24 cellular contexts compared by ENCODE assay signal in the genomic region with DNA sequence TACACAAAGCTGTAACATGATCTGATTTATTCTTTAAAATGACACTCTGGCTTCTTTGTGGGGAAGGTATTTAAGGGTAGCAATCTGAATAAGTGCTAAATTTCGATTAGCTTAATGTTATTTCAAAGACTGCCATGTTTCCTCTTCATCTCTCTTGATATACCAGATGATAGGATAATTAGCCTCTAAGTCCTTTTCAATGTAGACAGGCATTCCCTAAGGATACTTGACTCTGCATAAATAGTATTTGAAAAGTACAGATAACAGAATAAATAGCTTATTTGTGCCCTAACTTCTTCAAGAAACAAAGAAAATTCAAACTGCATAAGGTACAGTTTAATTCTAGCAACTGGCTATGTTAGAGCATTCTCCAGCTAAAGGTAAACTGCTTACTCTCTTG. TPM values are rescaled to one million over a fixed set of nuclear protein-coding genes. Genes with fewer than 3 reads are reported as not detected.
A peak's percentile ranks its signal among the peaks of the same experiment; 100 is the strongest.
DNase-seq lines count a peak whose midpoint lies in the region; ATAC-seq, FAIRE-seq and TF ChIP-seq lines count a peak whose summit lies in the region.
"Had no signal": no experiment of that assay in that cellular context is flagged by ENCODE, and none has a peak within 500 bp of the region (broad histone marks: within the 10 kb centered on the region; RNA-seq: fewer than 3 reads in every experiment).

No MANE protein-coding gene starts in this region.

- intact Hi-C loops in left ventricle myocardium inferior (cut with micrococcal nuclease) (no loop called here), Panc1 (cut with micrococcal nuclease; ENCODE audit: unreplicated experiment) (no loop called here), esophagus muscularis mucosa (cut with DNase I) (no loop called here), pancreas (cut with DNase I) (no loop called here)

- H3K4me1 ChIP-seq in left ventricle myocardium inferior (peaks cover 72% of the 10 kb centered on the region), right atrium auricular region (peaks cover 0 to 21% of the 10 kb centered on the region in 2 donors), Panc1 (ENCODE audit: control insufficient read depth, insufficient read depth, low read length) (peaks cover 76% of the 10 kb centered on the region), esophagus muscularis mucosa (peaks cover 0 to 6% (median 0%) of the 10 kb centered on the region in 4 donors), pancreas (no peaks in the 10 kb centered on the region)
- H3K4me1 ChIP-seq: BLaER1 treated with 17β-estradiol and CSF1 and Interleukin-3, amounts not matched to agents 10 nM and 100 nM; Caco-2 had no signal

- H3K36me3 Mint-ChIP-seq in type B pancreatic cell = peaks cover 29% of the 10 kb centered on the region
- H3K36me3 Mint-ChIP-seq: CD4-positive, alpha-beta memory T cell had no signal

- TF ChIP-seq CTCF in left ventricle myocardium inferior (IDR thresholded peaks at IDR 0.05; ENCODE audit: borderline replicate concordance) (no peak), right atrium auricular region (IDR thresholded peaks at IDR 0.05) (no peak), Panc1 (IDR thresholded peaks at IDR 0.05) (no peak), type B pancreatic cell (conservative IDR thresholded peaks at IDR 0.05) (no peak), esophagus muscularis mucosa (IDR thresholded peaks at IDR 0.05) (no peak), pancreas (IDR thresholded peaks at IDR 0.05) (no peak)

- CTCF ChIA-PET in Panc1 (lab: Charles Lee) = interaction anchor here (1.8 kb wide), 1 partner anchor 145 kb away, joined by 4 read pairs; no protein-coding TSS in a partner anchor

- peaks cover 49% of the 10 kb centered on the region for H3K36me3 ChIP-seq in left ventricle myocardium inferior
- peaks cover 21% of the 10 kb centered on the region for H3K36me3 ChIP-seq in right atrium auricular region
- H3K36me3 ChIP-seq in Panc1 (ENCODE audit: control insufficient read depth, insufficient read depth, low read length) = peaks cover 75% of the 10 kb centered on the region
- peaks cover 0 to 34% (median 8%) of the 10 kb centered on the region in 4 donors for H3K36me3 ChIP-seq in esophagus muscularis mucosa
- H3K36me3 ChIP-seq in pancreas = peaks cover 0 to 8% (median 0%) of the 10 kb centered on the region in 3 donors
- H3K36me3 ChIP-seq: BLaER1 treated with 17β-estradiol and CSF1 and Interleukin-3, amounts not matched to agents 10 nM and 100 nM had no signal

- FAIRE-seq in pancreas (lab: Jason Lieb, UNC) = no peak

- H3K4me1 Mint-ChIP-seq in type B pancreatic cell (ENCODE audit: unreplicated experiment) = peaks cover 6% of the 10 kb centered on the region
- H3K4me1 Mint-ChIP-seq: CD4-positive, alpha-beta memory T cell had no signal

- WGBS in esophagus muscularis mucosa = 73% methylated on average over 1 of the region's 1 CpG
- WGBS in pancreas, 2 donors = 44 to 78% methylated on average over 1 of the region's 1 CpG

- H3K27me3 ChIP-seq in left ventricle myocardium inferior (ENCODE audit: low read depth) (no peaks in the 10 kb centered on the region), right atrium auricular region (no peaks in the 10 kb centered on the region), Panc1 (ENCODE audit: control insufficient read depth, insufficient read depth, low read length) (no peaks in the 10 kb centered on the region), esophagus muscularis mucosa (no peaks in the 10 kb centered on the region), pancreas (no peaks in the 10 kb centered on the region)
- H3K27me3 ChIP-seq: BLaER1 treated with 17β-estradiol and CSF1 and Interleukin-3, amounts not matched to agents 10 nM and 100 nM had no signal

- peak; percentile 24 for DNase-seq in NCI-H1105 treated with DMSO at 0.1 percent for 48 hours (lab: John Stamatoyannopoulos, UW)
- DNase-seq in NCI-H1105 (lab: John Stamatoyannopoulos, UW) = no peak
- DNase-seq in left ventricle myocardium inferior = no peak
- DNase-seq in right atrium auricular region (ENCODE audit: low spot score) = no peak
- no peak for DNase-seq in Panc1 (ENCODE audit: low read depth, low spot score)
- no peak for DNase-seq in type B pancreatic cell (ENCODE audit: extremely low spot score, unreplicated experiment)
- no peak for DNase-seq in esophagus muscularis mucosa (ENCODE audit: extremely low spot score)
- DNase-seq in pancreas = no peak
- DNase-seq: Caco-2; CD4-positive, alpha-beta memory T cell; DMS 273 treated with DMSO at 0.1 percent for 48 hours; GDM1; GOT3; HCEC 1CT; KBM-7; NCI-H1092; NCI-H1694; NCI-H2171 treated with DMSO at 0.1 percent for 48 hours; NCI-H69; SHP77; SW 1271 had no signal

- no peaks in the 10 kb centered on the region for H3K9me3 Mint-ChIP-seq in type B pancreatic cell

- no peak overlapping the region for H3K4me3 Mint-ChIP-seq in type B pancreatic cell
- H3K4me3 Mint-ChIP-seq: CD4-positive, alpha-beta memory T cell had no signal

- no peak for TF ChIP-seq EP300 in esophagus muscularis mucosa (IDR thresholded peaks at IDR 0.05)

- in situ Hi-C loops in Panc1 (cut with HindIII; ENCODE audit: low pct_unique_long_range_greater_than_20kb, low sequenced_read_pairs) = no loop called here

- ATAC-seq in Panc1 (no peak), pancreas (no peak)

- H3K9me3 ChIP-seq in left ventricle myocardium inferior (replicated peaks) = no peaks in the 10 kb centered on the region
- no peaks in the 10 kb centered on the region for H3K9me3 ChIP-seq in right atrium auricular region
- H3K9me3 ChIP-seq in Panc1 (ENCODE audit: control insufficient read depth, insufficient read depth, low read depth, low read length) = no peaks in the 10 kb centered on the region
- H3K9me3 ChIP-seq in esophagus muscularis mucosa = no peaks in the 10 kb centered on the region
- H3K9me3 ChIP-seq in pancreas = no peaks in the 10 kb centered on the region
- H3K9me3 ChIP-seq: BLaER1 treated with 17β-estradiol and CSF1 and Interleukin-3, amounts not matched to agents 10 nM and 100 nM; Caco-2 had no signal

- no TSS peak for BruUV-seq in Panc1 (replicated peaks; lab: Mats Ljungman, UMichigan)

- no peak overlapping the region for H3K4me3 ChIP-seq in left ventricle myocardium inferior
- H3K4me3 ChIP-seq in right atrium auricular region = no peak overlapping the region
- no peak overlapping the region for H3K4me3 ChIP-seq in Panc1 (ENCODE audit: low read depth in 2 of 2, low read length in 2 of 2)
- H3K4me3 ChIP-seq in esophagus muscularis mucosa = no peak overlapping the region
- H3K4me3 ChIP-seq in pancreas = no peak overlapping the region
- H3K4me3 ChIP-seq: BLaER1 treated with 17β-estradiol and CSF1 and Interleukin-3, amounts not matched to agents 10 nM and 100 nM had no signal

- H3K27ac ChIP-seq in left ventricle myocardium inferior (replicated peaks) = peak overlapping the region; percentile 9
- no peak overlapping the region for H3K27ac ChIP-seq in right atrium auricular region
- peak overlapping the region; percentile 76 for H3K27ac ChIP-seq in Panc1 (ENCODE audit: low read length)
- no peak overlapping the region for H3K27ac ChIP-seq in esophagus muscularis mucosa (replicated peaks in 1 of 4)
- H3K27ac ChIP-seq in pancreas = no peak overlapping the region
- H3K27ac ChIP-seq: 22Rv1; BLaER1 treated with 17β-estradiol and CSF1 and Interleukin-3, amounts not matched to agents 10 nM and 100 nM; HL-60 had no signal

- no peak for TF ChIP-seq POLR2A in esophagus muscularis mucosa (IDR thresholded peaks at IDR 0.05; ENCODE audit: low read depth)

- no peaks in the 10 kb centered on the region for H3K27me3 Mint-ChIP-seq in type B pancreatic cell

- POLR2A ChIA-PET in Panc1 (lab: Charles Lee) = interaction anchor here (0.7 kb wide), 1 partner anchor 142 kb away, joined by 3 read pairs; no protein-coding TSS in a partner anchor

- peak overlapping the region; percentile 25 for H3K27ac Mint-ChIP-seq in type B pancreatic cell
- H3K27ac Mint-ChIP-seq: CD4-positive, alpha-beta memory T cell had no signal

RNA-seq across cellular contexts. Expression of a gene that starts 46.2 kb away (rescaled TPM):
- total RNA-seq in left ventricle myocardium inferior = 26.5 TPM
- total RNA-seq in right atrium auricular region = 10 to 100 TPM; 25.8 to 29.9 TPM
- 197 TPM for total RNA-seq in Panc1 (2021; ENCODE audit: unreplicated experiment)
- 64.8 TPM for polyA plus RNA-seq in Panc1 (2012; ENCODE audit: insufficient read length)
- total RNA-seq in type B pancreatic cell (ENCODE audit: low replicate concordance) = 42.7 and 213 TPM in 2 replicates
- total RNA-seq in esophagus muscularis mucosa = 10 to 100 TPM; 18.4 to 40.2 (median 23.7) TPM
- 10 to 100 TPM in 2 of 6 donors, 1 to 10 TPM in 4; 7.5 to 15.8 (median 9.7) TPM for total RNA-seq in pancreas
- polyA plus RNA-seq in pancreas = 1 to 10 TPM; 5.1 to 10.0 TPM
- total RNA-seq: CD4-positive, alpha-beta memory T cell had no signal
- polyA plus RNA-seq: CD4-positive, alpha-beta memory T cell had no signal

Comparison
In these comparisons a context has a peak if more than half of its experiments do, and no peak if none do; other contexts are left out.
1. H3K27ac ChIP-seq: peak in left ventricle myocardium inferior (single experiment) and Panc1 (single experiment); none in right atrium auricular region (0 of 2), esophagus muscularis mucosa (0 of 4) and pancreas (0 of 4).